8 cellular contexts compared by ENCODE assay signal in genomic region chr17:7204828-7205461, GRCh38. TPM values are rescaled to one million over a fixed set of nuclear protein-coding genes. Genes with fewer than 3 reads are reported as not detected.
DNase-seq lines count a peak whose midpoint lies in the region; ATAC-seq, FAIRE-seq and TF ChIP-seq lines count a peak whose summit lies in the region.

No MANE protein-coding gene starts in this region.

- ATAC-seq in HG03457 (IDR thresholded peaks at IDR 0.05; ENCODE audit: unreplicated experiment) (peak; percentile 57), heart left ventricle (peak; percentile 86 to 93 (median 90))
- peak; percentile 86 for ATAC-seq in activated naive CD8-positive, alpha-beta T cell treated with anti-CD3 and anti-CD28 coated beads, Interleukin-2, amount 10 ng/mL, durations not matched to agents 7 days and 5 days (ENCODE audit: low read depth)

- TF ChIP-seq POLR2A in heart left ventricle (IDR thresholded peaks at IDR 0.05), result no peak

- intact Hi-C loops in heart left ventricle (cut with DNase I), result no loop called here
- intact Hi-C loops in tibial artery (cut with DNase I; ENCODE audit: low total_unique reads), result no loop called here

- DNase-seq in BE2C (peak; percentile 94), GM19239 (ENCODE audit: insufficient read length, low spot score) (peak; percentile 99), SJCRH30 (peak; percentile 50 to 53), heart left ventricle (peak; percentile 88 to 92 (median 89)), pons (ENCODE audit: low spot score) (peak; percentile 85), tibial artery (peak; percentile 83 to 89)
- peak; percentile 94 for DNase-seq in activated naive CD8-positive, alpha-beta T cell treated with anti-CD3 and anti-CD28 coated beads, Interleukin-2, amount 10 ng/mL, durations not matched to agents 7 days and 5 days

- WGBS in heart left ventricle, 4 donors, result 0 to 1% (median 0%) methylated on average over 32 to 34 of the region's 34 CpGs

- H3K4me3 Mint-ChIP-seq in activated naive CD8-positive, alpha-beta T cell treated with anti-CD3 and anti-CD28 coated beads, Interleukin-2, amount 10 ng/mL, durations not matched to agents 7 days and 5 days, result peak overlapping the region; percentile 91

- H3K4me3 ChIP-seq in BE2C (ENCODE audit: low read depth, low read length) (peak overlapping the region; percentile 58), SJCRH30 (peak overlapping the region; percentile 37), heart left ventricle (peak overlapping the region; percentile 19 to 79 (median 54)), tibial artery (peak overlapping the region; percentile 53 to 54)

- no peak overlapping the region for H3K27ac ChIP-seq in SJCRH30
- peak overlapping the region in 11 of 12 donors; percentile 45 to 81 (median 62) for H3K27ac ChIP-seq in heart left ventricle
- peak overlapping the region; percentile 56 to 58 for H3K27ac ChIP-seq in tibial artery

- TF ChIP-seq CTCF in BE2C (IDR thresholded peaks at IDR 0.05; ENCODE audit: low read depth, low read length) (no peak), heart left ventricle (IDR thresholded peaks at IDR 0.05) (no peak), tibial artery (IDR thresholded peaks at IDR 0.05) (no peak)

- POLR2A ChIA-PET in activated naive CD8-positive, alpha-beta T cell treated with anti-CD3 and anti-CD28 coated beads, Interleukin-2, amount 10 ng/mL, durations not matched to agents 7 days and 5 days (lab: Charles Lee), result interaction anchor here (0.7 to 1.4 kb wide), 5 partner anchors 14 to 504 kb away, joined by 3 to 6 read pairs (median 4); partner anchors contain the start of gene DLG4

- no peaks in the 10 kb centered on the region for H3K36me3 ChIP-seq in BE2C
- H3K36me3 ChIP-seq in SJCRH30, result no peaks in the 10 kb centered on the region
- peaks cover 0 to 32% (median 25%) of the 10 kb centered on the region in 9 donors for H3K36me3 ChIP-seq in heart left ventricle
- H3K36me3 ChIP-seq in tibial artery, result peaks cover 0 to 24% (median 22%) of the 10 kb centered on the region in 3 donors

- peaks cover 2% of the 10 kb centered on the region for H3K27me3 Mint-ChIP-seq in activated naive CD8-positive, alpha-beta T cell treated with anti-CD3 and anti-CD28 coated beads, Interleukin-2, amount 10 ng/mL, durations not matched to agents 7 days and 5 days

- H3K27ac Mint-ChIP-seq in activated naive CD8-positive, alpha-beta T cell treated with anti-CD3 and anti-CD28 coated beads, Interleukin-2, amount 10 ng/mL, durations not matched to agents 7 days and 5 days, result peak overlapping the region; percentile 92

- FAIRE-seq in GM19239 (lab: Jason Lieb, UNC), result peak; percentile 99

- H3K9me3 ChIP-seq in BE2C (no peaks in the 10 kb centered on the region), SJCRH30 (replicated peaks) (no peaks in the 10 kb centered on the region), heart left ventricle (no peaks in the 10 kb centered on the region), tibial artery (no peaks in the 10 kb centered on the region)

- H3K9me3 Mint-ChIP-seq in activated naive CD8-positive, alpha-beta T cell treated with anti-CD3 and anti-CD28 coated beads, Interleukin-2, amount 10 ng/mL, durations not matched to agents 7 days and 5 days, result no peaks in the 10 kb centered on the region

- H3K4me1 Mint-ChIP-seq in activated naive CD8-positive, alpha-beta T cell treated with anti-CD3 and anti-CD28 coated beads, Interleukin-2, amount 10 ng/mL, durations not matched to agents 7 days and 5 days, result peaks cover 24% of the 10 kb centered on the region

- peaks cover 5% of the 10 kb centered on the region; the same call in 1 of the 2 replicates for H3K4me1 ChIP-seq in BE2C
- no peaks in the 10 kb centered on the region for H3K4me1 ChIP-seq in SJCRH30
- H3K4me1 ChIP-seq in heart left ventricle, result peaks cover 0 to 21% (median 5%) of the 10 kb centered on the region in 12 donors
- H3K4me1 ChIP-seq in tibial artery, result peaks cover 0 to 18% (median 8%) of the 10 kb centered on the region in 4 donors

- no peaks in the 10 kb centered on the region for H3K27me3 ChIP-seq in BE2C
- no peaks in the 10 kb centered on the region for H3K27me3 ChIP-seq in SJCRH30
- H3K27me3 ChIP-seq in heart left ventricle, result no peaks in the 10 kb centered on the region
- H3K27me3 ChIP-seq in tibial artery, result peaks cover 0 to 22% of the 10 kb centered on the region in 2 donors

- peaks cover 5% of the 10 kb centered on the region for H3K36me3 Mint-ChIP-seq in activated naive CD8-positive, alpha-beta T cell treated with anti-CD3 and anti-CD28 coated beads, Interleukin-2, amount 10 ng/mL, durations not matched to agents 7 days and 5 days

RNA-seq across cellular contexts. Expression of gene DLG4, which starts 14.7 kb away (rescaled TPM):
- polyA plus RNA-seq in BE2C (2012; ENCODE audit: insufficient read depth, insufficient read length, low read depth), result 36.5 TPM
- total RNA-seq in SJCRH30 (2014; rRNA removed; shearing (Covaris generic)), result 1.9 and 3.9 TPM in 2 replicates
- total RNA-seq in activated naive CD8-positive, alpha-beta T cell treated with anti-CD3 and anti-CD28 coated beads, Interleukin-2, amount 10 ng/mL, durations not matched to agents 7 days and 5 days, result 10 to 100 TPM; 21.2 to 22.4 TPM
- 10 to 100 TPM; 12.0 to 24.3 (median 16.6) TPM for total RNA-seq in heart left ventricle
- 10 to 100 TPM in 1 of 2 donors, 1 to 10 TPM in 1; 5.3 to 15.5 TPM for polyA plus RNA-seq in heart left ventricle

RNA-seq across cellular contexts. Expression of gene ACADVL, which starts 14.8 kb away (rescaled TPM):
- 215 TPM for polyA plus RNA-seq in BE2C (2012; ENCODE audit: insufficient read depth, insufficient read length, low read depth)
- total RNA-seq in SJCRH30 (2014; rRNA removed; shearing (Covaris generic)), result 44.6 and 64.2 TPM in 2 replicates
- 100 to 1,000 TPM; 417 to 434 TPM for total RNA-seq in activated naive CD8-positive, alpha-beta T cell treated with anti-CD3 and anti-CD28 coated beads, Interleukin-2, amount 10 ng/mL, durations not matched to agents 7 days and 5 days
- total RNA-seq in heart left ventricle, result 1,000 to 10,000 TPM in 7 of 9 donors, 100 to 1,000 TPM in 2; 874 to 2,110 (median 1,385) TPM
- polyA plus RNA-seq in heart left ventricle, result 1,000 to 10,000 TPM in 1 of 2 donors, 100 to 1,000 TPM in 1; 601 to 2,758 TPM

RNA-seq across cellular contexts. Expression of gene ASGR1, which starts 25.8 kb away (rescaled TPM):
- polyA plus RNA-seq in BE2C (2012; ENCODE audit: insufficient read depth, insufficient read length, low read depth), result 1.3 TPM
- 0.79 and 0.84 TPM in 2 replicates for total RNA-seq in SJCRH30 (2014; rRNA removed; shearing (Covaris generic))
- total RNA-seq in activated naive CD8-positive, alpha-beta T cell treated with anti-CD3 and anti-CD28 coated beads, Interleukin-2, amount 10 ng/mL, durations not matched to agents 7 days and 5 days, result 1 to 10 TPM; 1.1 to 1.5 TPM
- 1 to 10 TPM in 3 of 9 donors, under 1 TPM in 3, not detected in 3; 0.23 to 3.5 (median 0.72) TPM for total RNA-seq in heart left ventricle
- under 1 TPM; 0.19 to 0.64 TPM for polyA plus RNA-seq in heart left ventricle

RNA-seq across cellular contexts. Expression of gene DVL2, which starts 29.4 kb away (rescaled TPM):
- 36.4 TPM for polyA plus RNA-seq in BE2C (2012; ENCODE audit: insufficient read depth, insufficient read length, low read depth)
- total RNA-seq in SJCRH30 (2014; rRNA removed; shearing (Covaris generic)), result 33.4 and 39.0 TPM in 2 replicates
- 10 to 100 TPM; 62.1 to 67.3 TPM for total RNA-seq in activated naive CD8-positive, alpha-beta T cell treated with anti-CD3 and anti-CD28 coated beads, Interleukin-2, amount 10 ng/mL, durations not matched to agents 7 days and 5 days
- 10 to 100 TPM; 14.0 to 28.6 (median 17.8) TPM for total RNA-seq in heart left ventricle
- polyA plus RNA-seq in heart left ventricle, result 10 to 100 TPM; 13.0 to 15.6 TPM

RNA-seq across cellular contexts. Expression of gene PHF23, which starts 34.3 kb away (rescaled TPM):
- 47.8 TPM for polyA plus RNA-seq in BE2C (2012; ENCODE audit: insufficient read depth, insufficient read length, low read depth)
- total RNA-seq in SJCRH30 (2014; rRNA removed; shearing (Covaris generic)), result 28.7 and 30.9 TPM in 2 replicates
- 10 to 100 TPM; 49.9 to 50.4 TPM for total RNA-seq in activated naive CD8-positive, alpha-beta T cell treated with anti-CD3 and anti-CD28 coated beads, Interleukin-2, amount 10 ng/mL, durations not matched to agents 7 days and 5 days
- 10 to 100 TPM; 19.1 to 36.7 (median 23.0) TPM for total RNA-seq in heart left ventricle
- 10 to 100 TPM; 13.7 to 31.8 TPM for polyA plus RNA-seq in heart left ventricle
